In genomic region chr15:56251315-56252091, GRCh38 we compare ENCODE assay signal across 15 cellular contexts.
"Had no signal": no experiment of that assay in that cellular context is flagged by ENCODE, and none has a peak within 500 bp of the region (broad histone marks: within the 10 kb centered on the region; RNA-seq: fewer than 3 reads in every experiment).

No MANE protein-coding gene starts in this region.

- H3K4me1 ChIP-seq: colonic mucosa, gastroesophageal sphincter, left lung had no signal

- DNase-seq: activated CD4-positive, alpha-beta memory T cell treated with anti-CD3 and anti-CD28 coated beads for 36 hours; activated CD4-positive, alpha-beta T cell treated with anti-CD3 and anti-CD28 coated beads for 36 hours; activated CD8-positive, alpha-beta memory T cell treated with anti-CD3 and anti-CD28 coated beads, Interleukin-2, amount 10 ng/mL, durations not matched to agents 7 days and 5 days; amniotic stem cell; colonic mucosa; heart left ventricle; left lung; naive B cell; pancreas; spleen; stimulated activated CD4-positive, alpha-beta T cell treated with anti-CD3 and anti-CD28 coated beads, Interleukin-4, amount 100 ng/mL, for 4 hours had no signal

- H3K27me3 ChIP-seq: colonic mucosa, pancreas, spleen had no signal

- FAIRE-seq: pancreas had no signal

- H3K4me3 ChIP-seq: colonic mucosa, gastroesophageal sphincter, heart left ventricle, left lung, pancreas, spleen, thoracic aorta had no signal

- H3K27ac ChIP-seq: colonic mucosa, gastroesophageal sphincter, heart left ventricle, left lung, pancreas, spleen, thoracic aorta had no signal

- H3K9me3 ChIP-seq: colonic mucosa, gastroesophageal sphincter, heart left ventricle, left lung, pancreas, spleen, thoracic aorta had no signal

- ATAC-seq: activated CD4-positive, alpha-beta T cell treated with anti-CD3 and anti-CD28 coated beads for 36 hours; activated CD8-positive, alpha-beta memory T cell treated with anti-CD3 and anti-CD28 coated beads, Interleukin-2, amount 10 ng/mL, durations not matched to agents 7 days and 5 days; gastroesophageal sphincter; left lung; pancreas; stimulated activated memory B cell treated with anti-CD40 and anti-IgM and Interleukin-4, amounts not matched to agents 10 μg/mL and 1 μg/mL and 100 μg/mL, for 72 hours; WTC11 had no signal

- H3K36me3 ChIP-seq: colonic mucosa, gastroesophageal sphincter, heart left ventricle, left lung, pancreas, spleen, thoracic aorta had no signal
